In genomic region chr6:163355471-163355991, GRCh38 we compare ENCODE assay signal across 9 cellular contexts. TPM values are rescaled to one million over a fixed set of nuclear protein-coding genes. Genes with fewer than 3 reads are reported as not detected.
DNase-seq lines count a peak whose midpoint lies in the region; ATAC-seq and TF ChIP-seq lines count a peak whose summit lies in the region.
"Had no signal": no experiment of that assay in that cellular context is flagged by ENCODE, and none has a peak within 500 bp of the region (broad histone marks: within the 10 kb centered on the region; RNA-seq: fewer than 3 reads in every experiment).

No MANE protein-coding gene starts in this region.

- H3K9me3 ChIP-seq in T-helper 17 cell (ENCODE audit: control insufficient read depth, low read length, poor library complexity, severe bottlenecking) = no peaks in the 10 kb centered on the region

- H3K36me3 Mint-ChIP-seq in HFFc6 (ENCODE audit: low read depth) = no peaks in the 10 kb centered on the region
- H3K36me3 Mint-ChIP-seq in T-helper 17 cell (ENCODE audit: low read depth) = peaks cover 4% of the 10 kb centered on the region

- POLR2A ChIA-PET in RWPE1 (lab: Yijun Ruan, JAX; ENCODE audit: low non-redundant PET) = no interaction called here

- peaks cover 7% of the 10 kb centered on the region; the same call in 1 of the 2 replicates for H3K27me3 Mint-ChIP-seq in HFFc6 (ENCODE audit: insufficient read depth)
- peaks cover 31% of the 10 kb centered on the region for H3K27me3 Mint-ChIP-seq in T-helper 17 cell

- peak; percentile 84 for ATAC-seq in Right ventricle myocardium superior (ENCODE audit: poor library complexity)
- no peak for ATAC-seq in T-helper 17 cell

- H3K27ac Mint-ChIP-seq in HFFc6 (peak overlapping the region; percentile 67; the same call in 1 of the 2 replicates), T-helper 17 cell (no peak overlapping the region)

- no peaks in the 10 kb centered on the region for H3K9me3 Mint-ChIP-seq in HFFc6

- no peaks in the 10 kb centered on the region for H3K27me3 ChIP-seq in ACC112 (ENCODE audit: insufficient read depth, low read length)

- no peaks in the 10 kb centered on the region for H3K79me2 ChIP-seq in ACC112 (ENCODE audit: control insufficient read depth, insufficient read depth, low read length, unreplicated experiment)

- H3K4me1 Mint-ChIP-seq in HFFc6 (ENCODE audit: low read depth) (peaks cover 7% of the 10 kb centered on the region), T-helper 17 cell (no peaks in the 10 kb centered on the region)

- H3K4me3 Mint-ChIP-seq in HFFc6 (peak overlapping the region; percentile 71), T-helper 17 cell (no peak overlapping the region)

- H3K4me1 ChIP-seq in ACC112 (ENCODE audit: control insufficient read depth, insufficient read depth, low read length, unreplicated experiment) = peaks cover 23% of the 10 kb centered on the region

- peak overlapping the region; percentile 86 for H2AFZ ChIP-seq in ACC112 (ENCODE audit: low read length, unreplicated experiment)

- TF ChIP-seq CTCF in HFFc6 (IDR thresholded peaks at IDR 0.05) = no peak
- TF ChIP-seq CTCF in RWPE1 (conservative IDR thresholded peaks at IDR 0.05; ENCODE audit: low read depth) = no peak

- CTCF ChIA-PET in RWPE1 (lab: Yijun Ruan, JAX) = interaction anchor here (0.7 kb wide), 1 partner anchor 494 kb away, joined by 3 read pairs; no protein-coding TSS in a partner anchor

- H3K36me3 ChIP-seq in ACC112 (ENCODE audit: insufficient read depth, low read length) = no peaks in the 10 kb centered on the region

- H3K4me3 ChIP-seq in ACC112 (ENCODE audit: low read depth, low read length) = peak overlapping the region; percentile 50

- H3K27ac ChIP-seq in ACC112 (ENCODE audit: low read depth, low read length) = peak overlapping the region; percentile 76
- no peak overlapping the region for H3K27ac ChIP-seq in RWPE1
- H3K27ac ChIP-seq: C4-2B had no signal

- intact Hi-C loops in Right ventricle myocardium superior (cut with DNase I) = no loop called here

- DNase-seq in HFFc6 = no peak
- DNase-seq in RWPE1 (ENCODE audit: low spot score) = peak; percentile 27
- DNase-seq in Right ventricle myocardium superior = peak; percentile 83
- DNase-seq in renal cortical epithelial cell (ENCODE audit: low read depth) = peak; percentile 62
- DNase-seq in T-helper 17 cell = no peak
- DNase-seq in NCI-H774 (lab: John Stamatoyannopoulos, UW) = no peak
- no peak for DNase-seq in T-helper 9 cell

RNA-seq across cellular contexts. Expression of gene QKI, which starts 59.0 kb away (rescaled TPM):
- 10 to 100 TPM; 71.3 to 90.5 (median 85.1) TPM for total RNA-seq in HFFc6 (2021; fragmentation: NEBNext Ultra II Directional; extraction: Animal tissue kit (Norgen Biotek cat#: 25700))
- total RNA-seq in Right ventricle myocardium superior (477 TPM), renal cortical epithelial cell (92.6 and 218 TPM in 2 replicates), T-helper 17 cell (10 to 100 TPM; 87.4 to 95.3 TPM)

Comparison
In these comparisons a context has a peak if more than half of its experiments do, and no peak if none do; other contexts are left out.
1. DNase-seq: peak in RWPE1 (single experiment), Right ventricle myocardium superior (single experiment) and renal cortical epithelial cell (single experiment); none in HFFc6 (single experiment), T-helper 17 cell (0 of 3), NCI-H774 (single experiment) and T-helper 9 cell (single experiment).